ENCODE assay signal across 21 cellular contexts in genomic region chr12:9079883-9080673, GRCh38. TPM values are rescaled to one million over a fixed set of nuclear protein-coding genes. Genes with fewer than 3 reads are reported as not detected.
"Had no signal": no experiment of that assay in that cellular context is flagged by ENCODE, and none has a peak within 500 bp of the region (broad histone marks: within the 10 kb centered on the region; RNA-seq: fewer than 3 reads in every experiment).

No MANE protein-coding gene starts in this region.

- DNase-seq: MV-4-11, NCI-H1048, NCI-H1105, NCI-H1417, NCI-H1436 treated with DMSO at 0.1 percent for 48 hours, NCI-H1694, NCI-H187 treated with DMSO at 0.1 percent for 48 hours, NCI-H2029 treated with DMSO at 0.1 percent for 48 hours, NCI-H2107, NCI-H2227 treated with DMSO at 0.1 percent for 48 hours, NCI-H446, NCI-H510A, NCI-H524 treated with DMSO at 0.1 percent for 48 hours, NCI-H69, NCI-H774, Right ventricle myocardium superior, RPMI8226, SK-N-SH had no signal

- H3K27ac Mint-ChIP-seq: IgD-negative memory B cell had no signal

- H3K4me1 Mint-ChIP-seq: IgD-negative memory B cell had no signal

- H3K4me3 Mint-ChIP-seq: IgD-negative memory B cell had no signal

- H3K4me3 ChIP-seq: K562 had no signal

RNA-seq across cellular contexts. Expression of gene A2M, which starts 35.6 kb away (rescaled TPM):
- total RNA-seq: MCF 10A had no signal
